ENCODE assay signal across 14 cellular contexts in genomic region chr7:75961194-75961593, GRCh38. TPM values are rescaled to one million over a fixed set of nuclear protein-coding genes. Genes with fewer than 3 reads are reported as not detected.
DNase-seq lines count a peak whose midpoint lies in the region; ATAC-seq, FAIRE-seq and TF ChIP-seq lines count a peak whose summit lies in the region.
"Had no signal": no experiment of that assay in that cellular context is flagged by ENCODE, and none has a peak within 500 bp of the region (broad histone marks: within the 10 kb centered on the region; RNA-seq: fewer than 3 reads in every experiment).

No MANE protein-coding gene starts in this region.

- peak; percentile 57 for DNase-seq in D341Med (ENCODE audit: low spot score)
- no peak for DNase-seq in HFFc6
- no peak for DNase-seq in astrocyte (ENCODE audit: low read depth)
- DNase-seq in activated CD4-positive, alpha-beta T cell treated with anti-CD3 and anti-CD28 coated beads for 1 hour, result no peak
- DNase-seq in DMS79 treated with DMSO at 0.1 percent for 48 hours (lab: John Stamatoyannopoulos, UW), result no peak
- DNase-seq in G401 (ENCODE audit: low spot score), result no peak
- DNase-seq: NCI-H2081, ovary had no signal

- H3K4me3 Mint-ChIP-seq in HFFc6 (no peak overlapping the region), astrocyte (ENCODE audit: unreplicated experiment) (no peak overlapping the region), nephron (no peak overlapping the region)
- H3K4me3 Mint-ChIP-seq: B cell had no signal

- H3K27ac ChIP-seq in astrocyte (ENCODE audit: low read depth, low read length), result no peak overlapping the region
- H3K27ac ChIP-seq: SJSA1 had no signal

- no peak overlapping the region for H2AFZ ChIP-seq in astrocyte (ENCODE audit: low read depth, low read length)

- no peaks in the 10 kb centered on the region for H4K20me1 ChIP-seq in astrocyte (ENCODE audit: insufficient read depth, low read length)

- H3K4me1 Mint-ChIP-seq in HFFc6 (ENCODE audit: low read depth) (peaks cover 49% of the 10 kb centered on the region), astrocyte (ENCODE audit: low read depth, unreplicated experiment) (peaks cover 10% of the 10 kb centered on the region), nephron (peaks cover 43% of the 10 kb centered on the region)
- H3K4me1 Mint-ChIP-seq: B cell had no signal

- no peaks in the 10 kb centered on the region for H3K79me2 ChIP-seq in astrocyte (ENCODE audit: insufficient read depth, low read length)

- peaks cover 2% of the 10 kb centered on the region for H3K36me3 ChIP-seq in astrocyte (ENCODE audit: insufficient read depth, low read length)
- H3K36me3 ChIP-seq: ovary had no signal

- ATAC-seq in HG02623 (IDR thresholded peaks at IDR 0.05; ENCODE audit: unreplicated experiment), result no peak

- no peak for FAIRE-seq in astrocyte (lab: Jason Lieb, UNC)
- FAIRE-seq: keratinocyte had no signal

- H3K27me3 Mint-ChIP-seq in HFFc6 (ENCODE audit: insufficient read depth) (no peaks in the 10 kb centered on the region; the same call in 1 of the 2 replicates), astrocyte (ENCODE audit: low read depth, unreplicated experiment) (no peaks in the 10 kb centered on the region), nephron (ENCODE audit: low read depth) (peaks cover 3% of the 10 kb centered on the region)
- H3K27me3 Mint-ChIP-seq: B cell had no signal

- H3K36me3 Mint-ChIP-seq in HFFc6 (ENCODE audit: low read depth) (peaks cover 28% of the 10 kb centered on the region), astrocyte (ENCODE audit: low read depth, unreplicated experiment) (peaks cover 30% of the 10 kb centered on the region), nephron (ENCODE audit: low read depth) (peaks cover 22% of the 10 kb centered on the region)

- H3K9ac ChIP-seq in astrocyte (ENCODE audit: low read length), result no peak overlapping the region

- H3K27ac Mint-ChIP-seq in HFFc6 (peak overlapping the region; percentile 51; the same call in 1 of the 2 replicates), astrocyte (ENCODE audit: unreplicated experiment) (no peak overlapping the region), nephron (peak overlapping the region; percentile 33 to 77 (median 74))
- H3K27ac Mint-ChIP-seq: B cell had no signal

- H3K9me3 ChIP-seq in astrocyte (ENCODE audit: insufficient read depth, low read depth, low read length), result no peaks in the 10 kb centered on the region
- H3K9me3 ChIP-seq: ovary, SJSA1, suprapubic skin had no signal

- no peak; the same call in 1 of the 2 replicates for TF ChIP-seq CTCF in HFFc6 (IDR thresholded peaks at IDR 0.05)
- TF ChIP-seq CTCF in astrocyte (IDR thresholded peaks at IDR 0.05; ENCODE audit: insufficient read depth, low read depth, low read length), result peak; percentile 13
- TF ChIP-seq CTCF in nephron (IDR thresholded peaks at IDR 0.05; ENCODE audit: unreplicated experiment in 3 of 3), result peak in 1 of 3 experiments; percentile 22

- H3K4me2 ChIP-seq in astrocyte (ENCODE audit: low read length), result no peak overlapping the region

- in situ Hi-C loops in G401 (cut with HindIII; ENCODE audit: low sequenced_read_pairs), result no loop called here

- H3K27me3 ChIP-seq in astrocyte (ENCODE audit: insufficient read depth, low read length), result no peaks in the 10 kb centered on the region
- H3K27me3 ChIP-seq: ovary, SJSA1, suprapubic skin had no signal

- H3K4me3 ChIP-seq in astrocyte (ENCODE audit: insufficient read depth, low read depth, low read length), result no peak overlapping the region
- H3K4me3 ChIP-seq: ovary, SJSA1, suprapubic skin had no signal

- H3K9me3 Mint-ChIP-seq in HFFc6 (no peaks in the 10 kb centered on the region), astrocyte (ENCODE audit: unreplicated experiment) (no peaks in the 10 kb centered on the region), nephron (no peaks in the 10 kb centered on the region)

- peaks cover 29% of the 10 kb centered on the region for H3K4me1 ChIP-seq in astrocyte (ENCODE audit: insufficient read depth, low read length)

RNA-seq across cellular contexts. Expression of gene TMEM120A, which starts 33.2 kb away (rescaled TPM):
- 10 to 100 TPM; 35.5 to 47.3 (median 37.2) TPM for total RNA-seq in HFFc6 (2021; fragmentation: NEBNext Ultra II Directional; extraction: Animal tissue kit (Norgen Biotek cat#: 25700))
- total RNA-seq in astrocyte, result 32.3 and 34.2 TPM in 2 replicates
- total RNA-seq in G401 (2014; rRNA removed; shearing (Covaris generic)), result 18.2 and 19.6 TPM in 2 replicates

RNA-seq across cellular contexts. Expression of gene POR, which starts 46.2 kb away (rescaled TPM):
- 10 to 100 TPM; 48.2 to 69.3 (median 49.4) TPM for total RNA-seq in HFFc6 (2021; fragmentation: NEBNext Ultra II Directional; extraction: Animal tissue kit (Norgen Biotek cat#: 25700))
- 73.6 and 74.1 TPM in 2 replicates for total RNA-seq in astrocyte
- total RNA-seq in G401 (2014; rRNA removed; shearing (Covaris generic)), result 44.1 and 73.3 TPM in 2 replicates
